ENCODE assay signal across 12 cellular contexts in genomic region chr1:182035097-182035770, GRCh38. TPM values are rescaled to one million over a fixed set of nuclear protein-coding genes. Genes with fewer than 3 reads are reported as not detected.
DNase-seq lines count a peak whose midpoint lies in the region; TF ChIP-seq lines count a peak whose summit lies in the region.
"Had no signal": no experiment of that assay in that cellular context is flagged by ENCODE, and none has a peak within 500 bp of the region (broad histone marks: within the 10 kb centered on the region; RNA-seq: fewer than 3 reads in every experiment).

No MANE protein-coding gene starts in this region.

- H3K79me2 ChIP-seq in Loucy (ENCODE audit: insufficient read depth, low read length) = no peaks in the 10 kb centered on the region

- peaks cover 5% of the 10 kb centered on the region; the same call in 1 of the 2 replicates for H3F3A ChIP-seq in Loucy (ENCODE audit: low read depth)

- H4K20me1 ChIP-seq in Loucy (ENCODE audit: insufficient read depth, low read length, poor library complexity, severe bottlenecking) = no peaks in the 10 kb centered on the region

- H3K36me3 Mint-ChIP-seq in endothelial cell (ENCODE audit: low read depth, unreplicated experiment) = no peaks in the 10 kb centered on the region

- TF ChIP-seq CTCF in AG10803 (conservative IDR thresholded peaks at IDR 0.05; ENCODE audit: low read length) = 0 out of 2 replicates have a peak, but pooled peaks have one; percentile 6
- peak; percentile 72 for TF ChIP-seq CTCF in Loucy (conservative IDR thresholded peaks at IDR 0.05; ENCODE audit: low read length)
- TF ChIP-seq CTCF in endothelial cell (IDR thresholded peaks at IDR 0.05; ENCODE audit: unreplicated experiment) = peak; percentile 38

- peaks cover 6% of the 10 kb centered on the region for H3K9me3 Mint-ChIP-seq in endothelial cell (ENCODE audit: unreplicated experiment)
- H3K9me3 Mint-ChIP-seq: central memory CD8-positive, alpha-beta T cell had no signal

- DNase-seq in AG10803 (ENCODE audit: low read depth) = no peak
- peak; percentile 14 for DNase-seq in CD1c-positive myeloid dendritic cell (ENCODE audit: extremely low spot score)
- DNase-seq in endothelial cell (ENCODE audit: low spot score) = no peak
- DNase-seq in DMS114 treated with DMSO at 0.1 percent for 48 hours (lab: John Stamatoyannopoulos, UW; ENCODE audit: unreplicated experiment) = no peak
- no peak for DNase-seq in NCI-H146 (lab: John Stamatoyannopoulos, UW)
- no peak for DNase-seq in medulla oblongata (ENCODE audit: extremely low spot score)
- DNase-seq: activated B cell treated with CpG ODN at 0.5 μM for 24 hours, EL, SHP77 treated with DMSO at 0.1 percent for 48 hours had no signal

- peaks cover 1% of the 10 kb centered on the region for H3K27me3 Mint-ChIP-seq in endothelial cell (ENCODE audit: unreplicated experiment)
- H3K27me3 Mint-ChIP-seq: central memory CD8-positive, alpha-beta T cell had no signal

- H3K36me3 ChIP-seq in Loucy (ENCODE audit: insufficient read depth, low read length) = no peaks in the 10 kb centered on the region

- peaks cover 2% of the 10 kb centered on the region for H3K4me1 Mint-ChIP-seq in endothelial cell (ENCODE audit: unreplicated experiment)
- H3K4me1 Mint-ChIP-seq: central memory CD8-positive, alpha-beta T cell; nephron had no signal

- peaks cover 11% of the 10 kb centered on the region for H3K4me1 ChIP-seq in Loucy (ENCODE audit: insufficient read depth, low read length, poor library complexity, severe bottlenecking)

- no peak overlapping the region for H3K4me3 Mint-ChIP-seq in endothelial cell (ENCODE audit: unreplicated experiment)
- H3K4me3 Mint-ChIP-seq: activated B cell treated with CpG ODN at 0.5 μM for 24 hours; central memory CD8-positive, alpha-beta T cell; nephron had no signal

- H3K9me2 ChIP-seq in Loucy (replicated peaks; ENCODE audit: low read depth, low read length) = no peaks in the 10 kb centered on the region

- peak overlapping the region; percentile 23 for H3K27ac Mint-ChIP-seq in endothelial cell (ENCODE audit: unreplicated experiment)
- H3K27ac Mint-ChIP-seq: activated B cell treated with CpG ODN at 0.5 μM for 24 hours, nephron had no signal

- H3K4me2 ChIP-seq in Loucy (ENCODE audit: low read depth, low read length, poor library complexity, severe bottlenecking) = peak overlapping the region; percentile 27

- H2AFZ ChIP-seq in Loucy (ENCODE audit: low read length) = peak overlapping the region; percentile 74

- no peaks in the 10 kb centered on the region for H3K9me3 ChIP-seq in Loucy (ENCODE audit: insufficient read depth, low read depth, low read length)

- H3K4me3 ChIP-seq in AG10803 (ENCODE audit: low read length) = no peak overlapping the region
- H3K4me3 ChIP-seq in Loucy (ENCODE audit: low read length, poor library complexity, severe bottlenecking) = no peak overlapping the region

- no peaks in the 10 kb centered on the region for H3K27me3 ChIP-seq in Loucy (ENCODE audit: insufficient read depth, low read length, poor library complexity, severe bottlenecking)

- H3K9ac ChIP-seq in Loucy (ENCODE audit: low read depth, low read length, poor library complexity, severe bottlenecking) = no peak overlapping the region

RNA-seq across cellular contexts. Expression of gene ZNF648, which starts 26.3 kb away (rescaled TPM):
- not detected for total RNA-seq in endothelial cell (ENCODE audit: unreplicated experiment)
- total RNA-seq: activated B cell treated with CpG ODN at 0.5 μM for 24 hours had no signal

Comparison
In these comparisons a context has a peak if more than half of its experiments do, and no peak if none do; other contexts are left out.
1. CTCF ChIP-seq: peak in every context shown above with its lines; median percentile 72 in Loucy; 38 in endothelial cell; 6 in AG10803.